31 cellular contexts compared by ENCODE assay signal in genomic region chr3:183498634-183499033, GRCh38. TPM values are rescaled to one million over a fixed set of nuclear protein-coding genes. Genes with fewer than 3 reads are reported as not detected.
"Had no signal": no experiment of that assay in that cellular context is flagged by ENCODE, and none has a peak within 500 bp of the region (broad histone marks: within the 10 kb centered on the region; RNA-seq: fewer than 3 reads in every experiment).

No MANE protein-coding gene starts in this region.

- H3K9me3 ChIP-seq: ascending aorta, SJCRH30 had no signal

- H3K36me3 ChIP-seq: ascending aorta, cardiac muscle cell, SJCRH30 had no signal

- H3K4me1 Mint-ChIP-seq: central memory CD8-positive, alpha-beta T cell had no signal

- H3K27ac Mint-ChIP-seq: activated naive CD8-positive, alpha-beta T cell treated with anti-CD3 and anti-CD28 coated beads, Interleukin-2, amount 10 ng/mL, durations not matched to agents 7 days and 5 days; activated T-cell treated with anti-CD3 and anti-CD28 coated beads, Interleukin-2, amount 50 U/mL, for 72 hours; activated T-helper 2 cell treated with anti-CD3 and anti-CD28 coated beads, Interferon-gamma antibody, Interleukin-2, Interleukin-4, amounts not matched to agents 10 μg/mL and 5 μg/mL and 100 μg/mL, durations not matched to agents 14 hours and 24 hours and 36 hours; T-helper 2 cell treated with Interferon-gamma antibody and Interleukin-4, amounts not matched to agents 5 μg/mL and 100 μg/mL, for 36 hours had no signal

- H3K4me1 ChIP-seq: ascending aorta, SJCRH30 had no signal

- DNase-seq: activated CD4-positive, alpha-beta T cell treated with anti-CD3 and anti-CD28 coated beads, Interleukin-2, amount 10 ng/mL, durations not matched to agents 24 days and 14 days; activated CD4-positive, alpha-beta T cell treated with anti-CD3 and anti-CD28 coated beads, Interleukin-2, amount 50 U/mL, for 4 hours; activated CD8-positive, alpha-beta T cell treated with anti-CD3 and anti-CD28 coated beads for 36 hours; activated gamma-delta T cell; activated naive CD4-positive, alpha-beta T cell treated with Interleukin-2 at 50 U/mL for 16 hours; activated naive CD8-positive, alpha-beta T cell treated with anti-CD3 and anti-CD28 coated beads, Interleukin-2, amount 10 ng/mL, durations not matched to agents 7 days and 5 days; activated T-cell treated with anti-CD3 and anti-CD28 coated beads, Interleukin-2, amount 50 U/mL, for 1 hour; activated T-cell treated with anti-CD3 and anti-CD28 coated beads, Interleukin-2, amount 50 U/mL, for 72 hours; amygdala; MM.1S; MV-4-11; NCI-H1092; NCI-H1436 treated with DMSO at 0.1 percent for 48 hours; NCI-H1694 treated with DMSO at 0.1 percent for 48 hours; NCI-H2029; NCI-H345; NCI-H524 treated with DMSO at 0.1 percent for 48 hours; NCI-H748 treated with DMSO at 0.1 percent for 48 hours; NK-92 treated with Interleukin-12 subunit alpha and Interleukin-12 subunit beta, amount 100 ng/mL, for 24 hours; SHP77; SJCRH30 had no signal

- H3K27me3 ChIP-seq: ascending aorta, SJCRH30 had no signal

- H3K27me3 Mint-ChIP-seq: activated CD4-positive, alpha-beta T cell treated with anti-CD3 and anti-CD28 coated beads, Interleukin-2, amount 10 ng/mL, durations not matched to agents 24 days and 14 days; activated CD8-positive, alpha-beta T cell treated with anti-CD3 and anti-CD28 coated beads for 36 hours; activated naive CD8-positive, alpha-beta T cell treated with anti-CD3 and anti-CD28 coated beads, Interleukin-2, amount 10 ng/mL, durations not matched to agents 7 days and 5 days; central memory CD8-positive, alpha-beta T cell had no signal

- ATAC-seq: activated CD8-positive, alpha-beta T cell treated with anti-CD3 and anti-CD28 coated beads for 36 hours; activated T-cell treated with anti-CD3 and anti-CD28 coated beads, Interleukin-2, amount 50 U/mL, for 72 hours had no signal

- H3K27ac ChIP-seq: ascending aorta, cardiac muscle cell, KMS-11, SJCRH30, SK-N-MC had no signal

- H3K9me3 Mint-ChIP-seq: activated CD4-positive, alpha-beta T cell treated with anti-CD3 and anti-CD28 coated beads, Interleukin-2, amount 10 ng/mL, durations not matched to agents 24 days and 14 days; activated CD8-positive, alpha-beta T cell treated with anti-CD3 and anti-CD28 coated beads for 36 hours; activated naive CD8-positive, alpha-beta T cell treated with anti-CD3 and anti-CD28 coated beads, Interleukin-2, amount 10 ng/mL, durations not matched to agents 7 days and 5 days; activated T-cell treated with anti-CD3 and anti-CD28 coated beads, Interleukin-2, amount 50 U/mL, for 72 hours; activated T-helper 2 cell treated with anti-CD3 and anti-CD28 coated beads, Interferon-gamma antibody, Interleukin-2, Interleukin-4, amounts not matched to agents 10 μg/mL and 5 μg/mL and 100 μg/mL, durations not matched to agents 14 hours and 24 hours and 36 hours; central memory CD8-positive, alpha-beta T cell; T-helper 2 cell treated with Interferon-gamma antibody and Interleukin-4, amounts not matched to agents 5 μg/mL and 100 μg/mL, for 36 hours had no signal

- H3K4me3 Mint-ChIP-seq: activated CD4-positive, alpha-beta T cell treated with anti-CD3 and anti-CD28 coated beads, Interleukin-2, amount 10 ng/mL, durations not matched to agents 24 days and 14 days; activated CD8-positive, alpha-beta T cell treated with anti-CD3 and anti-CD28 coated beads for 36 hours; activated naive CD8-positive, alpha-beta T cell treated with anti-CD3 and anti-CD28 coated beads, Interleukin-2, amount 10 ng/mL, durations not matched to agents 7 days and 5 days; activated T-cell treated with anti-CD3 and anti-CD28 coated beads, Interleukin-2, amount 50 U/mL, for 72 hours; central memory CD8-positive, alpha-beta T cell; T-helper 2 cell treated with Interferon-gamma antibody and Interleukin-4, amounts not matched to agents 5 μg/mL and 100 μg/mL, for 36 hours had no signal

- H3K4me3 ChIP-seq: ascending aorta, cardiac muscle cell, SJCRH30, SK-N-MC had no signal

RNA-seq across cellular contexts. Expression of gene KLHL6, which starts 56.9 kb away (rescaled TPM):
- total RNA-seq: chondrocyte, LHCN-M2, NCI-H460, SJCRH30 had no signal
